2 cellular contexts compared by ENCODE assay signal in genomic region chr16:2104453-2104852, GRCh38. TPM values are rescaled to one million over a fixed set of nuclear protein-coding genes. Genes with fewer than 3 reads are reported as not detected.
"Had no signal": no experiment of that assay in that cellular context is flagged by ENCODE, and none has a peak within 500 bp of the region (broad histone marks: within the 10 kb centered on the region; RNA-seq: fewer than 3 reads in every experiment).

No MANE protein-coding gene starts in this region.

RNA-seq across cellular contexts. Expression of gene RAB26, which starts 44.0 kb away (rescaled TPM):
- total RNA-seq: esophagus muscularis mucosa; T-helper 2 cell treated with Interferon-gamma antibody and Interleukin-4, amounts not matched to agents 100 ng/mL and 5 ng/mL, for 36 hours had no signal
